ENCODE assay signal across 13 cellular contexts in the genomic region with DNA sequence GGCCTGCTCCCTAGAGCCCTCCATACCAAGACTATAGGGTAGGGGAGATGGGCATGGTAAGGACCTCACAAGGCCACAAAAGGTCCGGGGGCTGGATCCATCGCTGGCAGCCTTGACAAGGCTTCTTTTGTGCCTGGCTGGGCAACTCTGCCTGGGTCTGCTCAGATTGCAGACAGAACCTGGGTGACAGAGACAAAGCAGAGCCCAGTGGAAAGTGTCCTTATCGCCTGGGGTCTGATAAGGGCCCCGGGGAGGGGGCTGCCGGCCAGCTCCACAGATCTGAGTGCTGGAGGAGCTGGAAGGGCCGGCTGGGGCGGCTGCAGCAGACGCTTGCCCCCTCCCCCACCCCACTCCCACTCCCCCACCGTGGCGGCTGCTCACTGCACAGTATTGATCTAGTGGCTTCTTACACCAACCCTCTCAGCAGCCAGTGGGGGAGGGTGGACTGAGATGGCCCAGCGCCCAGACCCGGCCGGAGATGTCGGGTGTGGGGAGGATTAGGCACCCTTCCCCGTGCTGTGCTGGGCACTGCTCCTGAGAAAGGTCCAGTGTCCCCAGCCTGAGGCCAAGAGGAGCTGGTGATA. TPM values are rescaled to one million over a fixed set of nuclear protein-coding genes. Genes with fewer than 3 reads are reported as not detected.
DNase-seq lines count a peak whose midpoint lies in the region; ATAC-seq and TF ChIP-seq lines count a peak whose summit lies in the region.
"Had no signal": no experiment of that assay in that cellular context is flagged by ENCODE, and none has a peak within 500 bp of the region (broad histone marks: within the 10 kb centered on the region; RNA-seq: fewer than 3 reads in every experiment).

No MANE protein-coding gene starts in this region.

- 13% methylated on average over 10 of the region's 15 CpGs for WGBS in hepatocyte (ENCODE audit: low lambda C conversion rate, missing lambda C conversion rate)

- peak overlapping the region; percentile 94 for H3K27ac Mint-ChIP-seq in progenitor cell of endocrine pancreas
- H3K27ac Mint-ChIP-seq: activated T-helper 2 cell treated with anti-CD3 and anti-CD28 coated beads, Interferon-gamma antibody, Interleukin-2, Interleukin-4, amounts not matched to agents 10 μg/mL and 5 μg/mL and 100 μg/mL, durations not matched to agents 14 hours and 24 hours and 36 hours had no signal

- H3K4me1 Mint-ChIP-seq in progenitor cell of endocrine pancreas (ENCODE audit: low read depth) = peaks cover 56% of the 10 kb centered on the region

- H3K4me3 ChIP-seq in H7 (ENCODE audit: insufficient read depth, low read depth, low read length) (no peak overlapping the region), hepatocyte (no peak overlapping the region)
- H3K4me3 ChIP-seq: BLaER1 treated with 17β-estradiol and CSF1 and Interleukin-3, amounts not matched to agents 10 nM and 100 nM; esophagus squamous epithelium had no signal

- TF ChIP-seq CTCF in hepatocyte (IDR thresholded peaks at IDR 0.05; ENCODE audit: poor library complexity) = no peak
- no peak for TF ChIP-seq CTCF in progenitor cell of endocrine pancreas (IDR thresholded peaks at IDR 0.05; ENCODE audit: unreplicated experiment)

- peaks cover 40% of the 10 kb centered on the region for H3K79me2 ChIP-seq in hepatocyte

- peaks cover 5% of the 10 kb centered on the region for H4K20me1 ChIP-seq in hepatocyte (ENCODE audit: insufficient read depth, poor library complexity, severe bottlenecking)

- no peaks in the 10 kb centered on the region for H3K9me3 Mint-ChIP-seq in progenitor cell of endocrine pancreas (ENCODE audit: low read depth)
- H3K9me3 Mint-ChIP-seq: activated T-helper 2 cell treated with anti-CD3 and anti-CD28 coated beads, Interferon-gamma antibody, Interleukin-2, Interleukin-4, amounts not matched to agents 10 μg/mL and 5 μg/mL and 100 μg/mL, durations not matched to agents 14 hours and 24 hours and 36 hours had no signal

- H3K36me3 Mint-ChIP-seq in progenitor cell of endocrine pancreas (ENCODE audit: insufficient read depth) = peaks cover 6% of the 10 kb centered on the region

- no peaks in the 10 kb centered on the region; the same call in none of the 2 replicates for H3K36me3 ChIP-seq in H7 (replicated peaks; ENCODE audit: control insufficient read depth, insufficient read depth, low read length)
- H3K36me3 ChIP-seq in hepatocyte (replicated peaks; ENCODE audit: insufficient read depth, low read depth) = no peaks in the 10 kb centered on the region
- H3K36me3 ChIP-seq: BLaER1 treated with 17β-estradiol and CSF1 and Interleukin-3, amounts not matched to agents 10 nM and 100 nM; neutrophil had no signal

- H3K4me2 ChIP-seq in hepatocyte = peak overlapping the region; percentile 56

- ATAC-seq in GM19351 (IDR thresholded peaks at IDR 0.05; ENCODE audit: unreplicated experiment) = no peak

- no peaks in the 10 kb centered on the region for H3K9me2 ChIP-seq in hepatocyte (replicated peaks; ENCODE audit: insufficient read depth)

- no peaks in the 10 kb centered on the region for H3K27me3 ChIP-seq in H7 (ENCODE audit: control insufficient read depth, insufficient read depth, low read length)
- no peaks in the 10 kb centered on the region for H3K27me3 ChIP-seq in hepatocyte

- DNase-seq in H7 (peak; percentile 59), amygdala (lab: John Stamatoyannopoulos, UW) (peak in 44 of 56 donors; percentile 10 to 78 (median 47)), hepatocyte (ENCODE audit: low spot score) (peak; percentile 48), progenitor cell of endocrine pancreas (ENCODE audit: low spot score, unreplicated experiment) (peak; percentile 58), NOMO-1 treated with DMSO at 0.1 percent for 48 hours (lab: John Stamatoyannopoulos, UW; ENCODE audit: unreplicated experiment) (no peak), iPS-NIHi11 (ENCODE audit: low spot score) (no peak)
- no peak for DNase-seq in stimulated activated CD8-positive, alpha-beta memory T cell treated with anti-CD3 and anti-CD28 coated beads, Interleukin-4, amount 100 ng/mL, for 48 hours
- DNase-seq: cerebellar nuclear complex, esophagus squamous epithelium had no signal

- H2AFZ ChIP-seq in hepatocyte = no peak overlapping the region

- H3K9me3 ChIP-seq in hepatocyte (ENCODE audit: low read depth) = no peaks in the 10 kb centered on the region
- H3K9me3 ChIP-seq: BLaER1 treated with 17β-estradiol and CSF1 and Interleukin-3, amounts not matched to agents 10 nM and 100 nM; esophagus squamous epithelium; neutrophil had no signal

- peaks cover 23% of the 10 kb centered on the region for H3K4me1 ChIP-seq in hepatocyte (ENCODE audit: insufficient read depth)

- H3K27me3 Mint-ChIP-seq in progenitor cell of endocrine pancreas = no peaks in the 10 kb centered on the region

- peak overlapping the region; percentile 60 for H3K4me3 Mint-ChIP-seq in progenitor cell of endocrine pancreas (ENCODE audit: low read depth)

- no peak overlapping the region for H3K27ac ChIP-seq in hepatocyte
- H3K27ac ChIP-seq: BLaER1 treated with 17β-estradiol and CSF1 and Interleukin-3, amounts not matched to agents 10 nM and 100 nM; esophagus squamous epithelium; neutrophil had no signal

RNA-seq across cellular contexts. Expression of a gene that starts 7.2 kb away (rescaled TPM):
- total RNA-seq in H7 (2014; rRNA removed; shearing (Covaris generic)) = 58.2 and 60.7 TPM in 2 replicates
- total RNA-seq in hepatocyte (34.2 and 39.0 TPM in 2 replicates), progenitor cell of endocrine pancreas (77.6 and 85.0 TPM in 2 replicates)
- 56.1 and 63.4 TPM in 2 replicates for polyA plus RNA-seq in hepatocyte

RNA-seq across cellular contexts. Expression of a gene that starts 31.6 kb away (rescaled TPM):
- total RNA-seq in H7 (2014; rRNA removed; shearing (Covaris generic)) = 20.0 and 23.9 TPM in 2 replicates
- total RNA-seq in hepatocyte (17.6 and 18.2 TPM in 2 replicates), progenitor cell of endocrine pancreas (43.0 and 43.6 TPM in 2 replicates)
- 45.3 and 47.7 TPM in 2 replicates for polyA plus RNA-seq in hepatocyte

RNA-seq across cellular contexts. Expression of a gene that starts 32.3 kb away (rescaled TPM):
- 3.1 and 3.4 TPM in 2 replicates for total RNA-seq in H7 (2014; rRNA removed; shearing (Covaris generic))
- total RNA-seq in hepatocyte (4.0 and 5.3 TPM in 2 replicates), progenitor cell of endocrine pancreas (12.4 and 14.9 TPM in 2 replicates)
- polyA plus RNA-seq in hepatocyte = 5.2 and 8.3 TPM in 2 replicates

Comparison
In these comparisons a context has a peak if more than half of its experiments do, and no peak if none do; other contexts are left out.
1. DNase-seq: peak in H7 (single experiment), amygdala (44 of 56), hepatocyte (single experiment) and progenitor cell of endocrine pancreas (single experiment); none in NOMO-1 treated with DMSO at 0.1 percent for 48 hours (single experiment), iPS-NIHi11 (single experiment) and stimulated activated CD8-positive, alpha-beta memory T cell treated with anti-CD3 and anti-CD28 coated beads, Interleukin-4, amount 100 ng/mL, for 48 hours (single experiment).